In genomic region chr20:62872863-62873261, GRCh38 we compare ENCODE assay signal across 16 cellular contexts. TPM values are rescaled to one million over a fixed set of nuclear protein-coding genes. Genes with fewer than 3 reads are reported as not detected.
A peak's percentile ranks its signal among the peaks of the same experiment; 100 is the strongest.
DNase-seq lines count a peak whose midpoint lies in the region; ATAC-seq and TF ChIP-seq lines count a peak whose summit lies in the region.
"Had no signal": no experiment of that assay in that cellular context is flagged by ENCODE, and none has a peak within 500 bp of the region (broad histone marks: within the 10 kb centered on the region; RNA-seq: fewer than 3 reads in every experiment).

No MANE protein-coding gene starts in this region.

- ATAC-seq in stimulated activated naive B cell treated with anti-CD40 and anti-IgM and Interleukin-4, amounts not matched to agents 10 μg/mL and 1 μg/mL and 100 μg/mL, for 72 hours (replicated peaks): no peak
- ATAC-seq in activated T-cell treated with anti-CD3 and anti-CD28 coated beads, Interleukin-2, amount 50 U/mL, for 72 hours (replicated peaks in 1 of 2): no peak
- ATAC-seq in HG03460 (IDR thresholded peaks at IDR 0.05; ENCODE audit: unreplicated experiment): no peak
- ATAC-seq: GM12878, GM23338, Right ventricle myocardium inferior had no signal

- TF ChIP-seq CTCF in Calu3 (IDR thresholded peaks at IDR 0.05; ENCODE audit: unreplicated experiment): no peak
- no peak for TF ChIP-seq CTCF in OCI-LY3 (IDR thresholded peaks at IDR 0.05; ENCODE audit: low read depth, low read length)
- TF ChIP-seq CTCF in chondrocyte (IDR thresholded peaks at IDR 0.05): no peak

- H4K20me1 ChIP-seq in OCI-LY3 (ENCODE audit: insufficient read depth, low read length): no peaks in the 10 kb centered on the region

- BruUV-seq in Calu3 (replicated peaks; lab: Mats Ljungman, UMichigan): no TSS peak

- CTCF ChIA-PET in Calu3 (lab: Charles Lee): interaction anchor here (1.1 to 1.2 kb wide), 3 partner anchors 22 to 136 kb away, joined by 3 to 5 read pairs (median 3); no protein-coding TSS in a partner anchor

- H3K4me1 ChIP-seq in OCI-LY3 (ENCODE audit: low read length): peaks cover 19% of the 10 kb centered on the region

- H3K4me3 Mint-ChIP-seq in Calu3 (ENCODE audit: low read depth, unreplicated experiment) (peak overlapping the region; percentile 60), chondrocyte (ENCODE audit: unreplicated experiment) (no peak overlapping the region)
- H3K4me3 Mint-ChIP-seq in stimulated activated naive B cell treated with anti-CD40 and anti-IgM and Interleukin-4, amounts not matched to agents 10 μg/mL and 1 μg/mL and 100 μg/mL, for 72 hours: no peak overlapping the region
- H3K4me3 Mint-ChIP-seq in activated T-cell treated with anti-CD3 and anti-CD28 coated beads, Interleukin-2, amount 50 U/mL, for 72 hours: no peak overlapping the region
- H3K4me3 Mint-ChIP-seq: GM23338 had no signal

- peak overlapping the region; percentile 46; the same call in 1 of the 2 replicates for H3K4me2 ChIP-seq in OCI-LY3 (ENCODE audit: low read length)
- H3K4me2 ChIP-seq: GM23338 had no signal

- H3K27ac Mint-ChIP-seq in Calu3 (ENCODE audit: unreplicated experiment): peak overlapping the region; percentile 11
- H3K27ac Mint-ChIP-seq in chondrocyte (ENCODE audit: unreplicated experiment): no peak overlapping the region
- peak overlapping the region; percentile 53 for H3K27ac Mint-ChIP-seq in stimulated activated naive B cell treated with anti-CD40 and anti-IgM and Interleukin-4, amounts not matched to agents 10 μg/mL and 1 μg/mL and 100 μg/mL, for 72 hours
- H3K27ac Mint-ChIP-seq in activated T-cell treated with anti-CD3 and anti-CD28 coated beads, Interleukin-2, amount 50 U/mL, for 72 hours: no peak overlapping the region
- H3K27ac Mint-ChIP-seq: GM23338 had no signal

- peak overlapping the region; percentile 45 for H3K27ac ChIP-seq in OCI-LY3 (ENCODE audit: low read length)

- peak overlapping the region; percentile 13; the same call in 1 of the 2 replicates for H2AFZ ChIP-seq in OCI-LY3 (ENCODE audit: low read depth, low read length)
- H2AFZ ChIP-seq: GM23338 had no signal

- H3K9me3 ChIP-seq in OCI-LY3 (ENCODE audit: insufficient read depth, low read length): no peaks in the 10 kb centered on the region
- H3K9me3 ChIP-seq: MG63 had no signal

- H3K9me3 Mint-ChIP-seq in Calu3 (ENCODE audit: low read depth, unreplicated experiment) (no peaks in the 10 kb centered on the region), chondrocyte (ENCODE audit: low read depth) (no peaks in the 10 kb centered on the region)
- no peaks in the 10 kb centered on the region for H3K9me3 Mint-ChIP-seq in stimulated activated naive B cell treated with anti-CD40 and anti-IgM and Interleukin-4, amounts not matched to agents 10 μg/mL and 1 μg/mL and 100 μg/mL, for 72 hours
- no peaks in the 10 kb centered on the region for H3K9me3 Mint-ChIP-seq in activated T-cell treated with anti-CD3 and anti-CD28 coated beads, Interleukin-2, amount 50 U/mL, for 72 hours

- no peak overlapping the region for H3K4me3 ChIP-seq in OCI-LY3 (ENCODE audit: low read length)
- H3K4me3 ChIP-seq: GM12878, GM23338, MG63 had no signal

- intact Hi-C loops in Calu3 (cut with micrococcal nuclease; ENCODE audit: unreplicated experiment): loop anchor here (2.0 kb wide), 1 partner anchor 136 kb away; no protein-coding TSS in a partner anchor

- no peaks in the 10 kb centered on the region for H3K79me2 ChIP-seq in OCI-LY3 (ENCODE audit: low read length)

- DNase-seq in Calu3 (no peak), chondrocyte (ENCODE audit: low spot score) (peak; percentile 21), nucleus accumbens (lab: John Stamatoyannopoulos, UW) (no peak)
- no peak for DNase-seq in stimulated activated naive B cell treated with anti-CD40 and anti-IgM and Interleukin-4, amounts not matched to agents 10 μg/mL and 1 μg/mL and 100 μg/mL, for 72 hours
- no peak for DNase-seq in activated T-cell treated with anti-CD3 and anti-CD28 coated beads, Interleukin-2, amount 50 U/mL, for 72 hours
- DNase-seq: EL, MG63, NCI-H1048, NCI-H1436 treated with DMSO at 0.1 percent for 48 hours, NCI-H2171, NCI-H446 had no signal

- no peaks in the 10 kb centered on the region for H3K36me3 ChIP-seq in OCI-LY3 (replicated peaks; ENCODE audit: low read depth, low read length)
- H3K36me3 ChIP-seq: MG63 had no signal

- H3K36me3 Mint-ChIP-seq in Calu3 (ENCODE audit: insufficient read depth, unreplicated experiment): peaks cover 43% of the 10 kb centered on the region
- H3K36me3 Mint-ChIP-seq in chondrocyte (ENCODE audit: low read depth): no peaks in the 10 kb centered on the region
- no peaks in the 10 kb centered on the region for H3K36me3 Mint-ChIP-seq in stimulated activated naive B cell treated with anti-CD40 and anti-IgM and Interleukin-4, amounts not matched to agents 10 μg/mL and 1 μg/mL and 100 μg/mL, for 72 hours
- no peaks in the 10 kb centered on the region for H3K36me3 Mint-ChIP-seq in activated T-cell treated with anti-CD3 and anti-CD28 coated beads, Interleukin-2, amount 50 U/mL, for 72 hours (ENCODE audit: insufficient read depth in 2 of 2)

- H3K4me1 Mint-ChIP-seq in Calu3 (ENCODE audit: low read depth, unreplicated experiment): peaks cover 23% of the 10 kb centered on the region
- H3K4me1 Mint-ChIP-seq in chondrocyte (ENCODE audit: low read depth): peaks cover 26% of the 10 kb centered on the region
- H3K4me1 Mint-ChIP-seq in stimulated activated naive B cell treated with anti-CD40 and anti-IgM and Interleukin-4, amounts not matched to agents 10 μg/mL and 1 μg/mL and 100 μg/mL, for 72 hours: peaks cover 11 to 35% of the 10 kb centered on the region in 2 donors
- H3K4me1 Mint-ChIP-seq in activated T-cell treated with anti-CD3 and anti-CD28 coated beads, Interleukin-2, amount 50 U/mL, for 72 hours (ENCODE audit: low read depth): peaks cover 29% of the 10 kb centered on the region

- H3K9ac ChIP-seq in OCI-LY3 (ENCODE audit: low read length): no peak overlapping the region

- no peaks in the 10 kb centered on the region for H3K27me3 ChIP-seq in OCI-LY3 (ENCODE audit: low read depth, low read length)
- H3K27me3 ChIP-seq: MG63 had no signal

- H3K27me3 Mint-ChIP-seq in Calu3 (ENCODE audit: unreplicated experiment) (peaks cover 9% of the 10 kb centered on the region), chondrocyte (ENCODE audit: low read depth) (no peaks in the 10 kb centered on the region)
- H3K27me3 Mint-ChIP-seq in stimulated activated naive B cell treated with anti-CD40 and anti-IgM and Interleukin-4, amounts not matched to agents 10 μg/mL and 1 μg/mL and 100 μg/mL, for 72 hours: peaks cover 10 to 20% of the 10 kb centered on the region in 2 donors
- H3K27me3 Mint-ChIP-seq in activated T-cell treated with anti-CD3 and anti-CD28 coated beads, Interleukin-2, amount 50 U/mL, for 72 hours (ENCODE audit: low read depth): no peaks in the 10 kb centered on the region

RNA-seq across cellular contexts. Expression of gene TCFL5, which starts 11.2 kb away (rescaled TPM):
- total RNA-seq in Calu3 (2022) (18.9 and 22.3 TPM in 2 replicates), chondrocyte (12.7 to 20.0 TPM (median 13.0 TPM) in 3 replicates)
- 1 to 10 TPM; 4.4 to 4.9 TPM for total RNA-seq in activated T-cell treated with anti-CD3 and anti-CD28 coated beads, Interleukin-2, amount 50 U/mL, for 72 hours

RNA-seq across cellular contexts. Expression of gene DIDO1, which starts 53.4 kb away (rescaled TPM):
- total RNA-seq in Calu3 (2022): 75.6 and 77.1 TPM in 2 replicates
- total RNA-seq in chondrocyte: 41.6 to 53.8 TPM (median 42.5 TPM) in 3 replicates
- 10 to 100 TPM; 50.0 TPM for total RNA-seq in activated T-cell treated with anti-CD3 and anti-CD28 coated beads, Interleukin-2, amount 50 U/mL, for 72 hours

RNA-seq across cellular contexts. Expression of gene COL9A3, which starts 56.0 kb away (rescaled TPM):
- 2.7 TPM in 2 replicates for total RNA-seq in Calu3 (2022)
- 8.6 to 11.3 TPM (median 8.9 TPM) in 3 replicates for total RNA-seq in chondrocyte
- total RNA-seq in activated T-cell treated with anti-CD3 and anti-CD28 coated beads, Interleukin-2, amount 50 U/mL, for 72 hours: under 1 TPM; 0.31 to 0.46 TPM

Comparison
In these comparisons a context has a peak if more than half of its experiments do, and no peak if none do; other contexts are left out.
1. H3K27ac Mint-ChIP-seq: peak in Calu3 (single experiment) and stimulated activated naive B cell treated with anti-CD40 and anti-IgM and Interleukin-4, amounts not matched to agents 10 μg/mL and 1 μg/mL and 100 μg/mL, for 72 hours (single experiment); none in chondrocyte (single experiment) and activated T-cell treated with anti-CD3 and anti-CD28 coated beads, Interleukin-2, amount 50 U/mL, for 72 hours (single experiment).